ENCODE assay signal across 15 cellular contexts in the genomic region with DNA sequence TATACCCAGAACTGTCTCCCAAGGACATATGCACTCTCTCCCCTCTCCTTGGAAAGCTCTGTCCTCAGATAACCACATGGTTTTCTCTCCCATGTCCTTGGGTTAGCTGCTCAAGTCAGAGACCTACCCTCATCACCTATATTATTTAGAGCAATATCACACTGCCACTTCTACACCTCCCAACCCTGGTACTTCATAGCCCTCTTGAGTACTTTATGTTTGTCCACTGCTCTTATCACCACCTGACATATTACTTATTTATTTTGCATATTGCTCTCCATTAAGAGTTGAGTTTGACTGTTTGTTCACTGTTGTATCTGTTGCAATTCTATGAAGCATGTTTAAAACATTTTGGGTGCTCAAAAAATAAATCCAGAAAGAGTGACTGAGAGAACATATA.
DNase-seq lines count a peak whose midpoint lies in the region; ATAC-seq and TF ChIP-seq lines count a peak whose summit lies in the region.
"Had no signal": no experiment of that assay in that cellular context is flagged by ENCODE, and none has a peak within 500 bp of the region (broad histone marks: within the 10 kb centered on the region; RNA-seq: fewer than 3 reads in every experiment).

No MANE protein-coding gene starts in this region.

- H3K4me1 Mint-ChIP-seq in osteocyte (ENCODE audit: unreplicated experiment) = no peaks in the 10 kb centered on the region
- H3K4me1 Mint-ChIP-seq: CD8-positive, alpha-beta memory T cell had no signal

- intact Hi-C loops in left lung (cut with DNase I) = no loop called here

- no peak overlapping the region for H3K27ac Mint-ChIP-seq in osteocyte (ENCODE audit: unreplicated experiment)
- H3K27ac Mint-ChIP-seq: CD8-positive, alpha-beta memory T cell; GM23338 had no signal

- TF ChIP-seq POLR2A in upper lobe of left lung (IDR thresholded peaks at IDR 0.05) (no peak), tibial nerve (IDR thresholded peaks at IDR 0.05) (no peak)

- no peaks in the 10 kb centered on the region for H3K27me3 Mint-ChIP-seq in osteocyte (ENCODE audit: unreplicated experiment)

- H3K4me3 ChIP-seq in left lung = no peak overlapping the region
- no peak overlapping the region for H3K4me3 ChIP-seq in upper lobe of left lung
- no peak overlapping the region for H3K4me3 ChIP-seq in tibial nerve
- H3K4me3 ChIP-seq: GM12878, GM23338 had no signal

- TF ChIP-seq CTCF in left lung (IDR thresholded peaks at IDR 0.05) (no peak), upper lobe of left lung (IDR thresholded peaks at IDR 0.05) (no peak), osteocyte (IDR thresholded peaks at IDR 0.05) (no peak), tibial nerve (IDR thresholded peaks at IDR 0.05) (no peak)

- H3K27ac ChIP-seq in left lung = peak overlapping the region in 1 of 2 donors; percentile 11
- no peak overlapping the region for H3K27ac ChIP-seq in upper lobe of left lung
- H3K27ac ChIP-seq in tibial nerve = no peak overlapping the region
- H3K27ac ChIP-seq: 22Rv1 had no signal

- H3K27me3 ChIP-seq in left lung = no peaks in the 10 kb centered on the region
- no peaks in the 10 kb centered on the region for H3K27me3 ChIP-seq in upper lobe of left lung
- no peaks in the 10 kb centered on the region for H3K27me3 ChIP-seq in tibial nerve

- H3K9me3 Mint-ChIP-seq in osteocyte (ENCODE audit: unreplicated experiment) = no peaks in the 10 kb centered on the region
- H3K9me3 Mint-ChIP-seq: CD8-positive, alpha-beta memory T cell; GM23338 had no signal

- H3K9me3 ChIP-seq in left lung (no peaks in the 10 kb centered on the region), upper lobe of left lung (no peaks in the 10 kb centered on the region), tibial nerve (peaks cover 0 to 1% (median 0%) of the 10 kb centered on the region in 4 donors)

- ATAC-seq in left lung (peak; percentile 92), upper lobe of left lung (ENCODE audit: low FRiP score in 2 of 2) (peak; percentile 42 to 59)
- ATAC-seq: GM12878, GM23338 had no signal

- peaks cover 3 to 13% of the 10 kb centered on the region in 2 donors for H3K4me1 ChIP-seq in left lung
- peaks cover 0 to 8% (median 1%) of the 10 kb centered on the region in 4 donors for H3K4me1 ChIP-seq in upper lobe of left lung
- H3K4me1 ChIP-seq in tibial nerve = no peaks in the 10 kb centered on the region

- H3K36me3 ChIP-seq in left lung = no peaks in the 10 kb centered on the region
- H3K36me3 ChIP-seq in upper lobe of left lung = no peaks in the 10 kb centered on the region
- H3K36me3 ChIP-seq in tibial nerve = no peaks in the 10 kb centered on the region

- H3K36me3 Mint-ChIP-seq in osteocyte (ENCODE audit: unreplicated experiment) = no peaks in the 10 kb centered on the region

- TF ChIP-seq EP300 in upper lobe of left lung (IDR thresholded peaks at IDR 0.05) = peak in 1 of 4 donors; percentile 60
- TF ChIP-seq EP300 in tibial nerve (IDR thresholded peaks at IDR 0.05) = no peak

- H3K4me3 Mint-ChIP-seq in osteocyte (ENCODE audit: unreplicated experiment) = no peak overlapping the region
- H3K4me3 Mint-ChIP-seq: CD8-positive, alpha-beta memory T cell; GM23338 had no signal

- DNase-seq in DMS153 (lab: John Stamatoyannopoulos, UW) (peak; percentile 42), DMS153 treated with DMSO at 0.1 percent for 48 hours (lab: John Stamatoyannopoulos, UW; ENCODE audit: unreplicated experiment) (no peak), NCI-H510A (lab: John Stamatoyannopoulos, UW) (peak; percentile 46), left lung (no peak), upper lobe of left lung (no peak), osteocyte (ENCODE audit: extremely low spot score, unreplicated experiment) (no peak), tibial nerve (ENCODE audit: low spot score in 2 of 2) (no peak), epidermal melanocyte (ENCODE audit: insufficient read length, low spot score) (no peak)
- DNase-seq: CD8-positive, alpha-beta memory T cell; DMS 273 treated with DMSO at 0.1 percent for 48 hours; H7; IMR-90 had no signal

Comparison
In these comparisons a context has a peak if more than half of its experiments do, and no peak if none do; other contexts are left out.
1. DNase-seq: peak in DMS153 (single experiment) and NCI-H510A (single experiment); none in DMS153 treated with DMSO at 0.1 percent for 48 hours (single experiment), left lung (0 of 2), upper lobe of left lung (0 of 2), osteocyte (single experiment), tibial nerve (0 of 2) and epidermal melanocyte (single experiment).